In genomic region chr9:87606921-87607521, GRCh38 we compare ENCODE assay signal across 13 cellular contexts.
DNase-seq lines count a peak whose midpoint lies in the region; ATAC-seq, FAIRE-seq and TF ChIP-seq lines count a peak whose summit lies in the region.
"Had no signal": no experiment of that assay in that cellular context is flagged by ENCODE, and none has a peak within 500 bp of the region (broad histone marks: within the 10 kb centered on the region; RNA-seq: fewer than 3 reads in every experiment).

No MANE protein-coding gene starts in this region.

- in situ Hi-C loops in mammary epithelial cell (cut with MboI; ENCODE audit: low sequenced_read_pairs in 2 of 2) = no loop called here

- no peak for TF ChIP-seq CTCF in mammary epithelial cell (conservative IDR thresholded peaks at IDR 0.05 in 1 of 2, IDR thresholded peaks at IDR 0.05 in 1 of 2; ENCODE audit: extremely low read depth in 1 of 2, insufficient read depth in 1 of 2, low read depth in 1 of 2, low read length in 2 of 2)
- TF ChIP-seq CTCF in lower lobe of right lung (IDR thresholded peaks at IDR 0.05) = no peak
- no peak for TF ChIP-seq CTCF in CD4-positive, alpha-beta T cell (IDR thresholded peaks at IDR 0.05)
- no peak for TF ChIP-seq CTCF in lower leg skin (IDR thresholded peaks at IDR 0.05)

- TF ChIP-seq POLR2A in erythroblast (IDR thresholded peaks at IDR 0.05; ENCODE audit: low read length) (no peak), lower leg skin (IDR thresholded peaks at IDR 0.05) (no peak)

- peak overlapping the region; percentile 61 for H2AFZ ChIP-seq in mammary epithelial cell (ENCODE audit: low read depth, low read length)

- no peak overlapping the region for H3K9ac ChIP-seq in mammary epithelial cell (ENCODE audit: insufficient read depth, low read length)

- H3K4me3 Mint-ChIP-seq in CD4-positive, alpha-beta T cell = no peak overlapping the region
- H3K4me3 Mint-ChIP-seq: activated T-cell treated with anti-CD3 and anti-CD28 coated beads, Interleukin-2, amount 50 U/mL, for 72 hours had no signal

- intact Hi-C loops in mammary epithelial cell (cut with micrococcal nuclease) (no loop called here), lower lobe of right lung (cut with DNase I) (no loop called here), lower leg skin (cut with DNase I; ENCODE audit: low total_unique reads) (no loop called here)
- intact Hi-C loops in CD4-positive, alpha-beta T cell (cut with DNase I, micrococcal nuclease) = no loop called here

- ATAC-seq in lower lobe of right lung = peak; percentile 52 to 80
- no peak for ATAC-seq in CD4-positive, alpha-beta T cell (ENCODE audit: poor library complexity)
- ATAC-seq: activated T-cell treated with anti-CD3 and anti-CD28 coated beads, Interleukin-2, amount 50 U/mL, for 72 hours had no signal

- no peaks in the 10 kb centered on the region for H3K79me2 ChIP-seq in mammary epithelial cell (ENCODE audit: insufficient read depth, low read length)

- H3K36me3 ChIP-seq in mammary epithelial cell (ENCODE audit: insufficient read depth, low read length) (no peaks in the 10 kb centered on the region), lower lobe of right lung (peaks cover 14% of the 10 kb centered on the region)

- DNase-seq in A172 (ENCODE audit: low spot score) (peak; percentile 96), HS-27A (ENCODE audit: low read depth) (peak; percentile 89), mammary epithelial cell (peak; percentile 34), lower lobe of right lung (no peak), GM19239 (ENCODE audit: insufficient read length, low spot score) (no peak), erythroblast (lab: John Stamatoyannopoulos, UW) (no peak), lower leg skin (ENCODE audit: low spot score in 2 of 2) (no peak)
- DNase-seq in CD4-positive, alpha-beta T cell = no peak
- DNase-seq: activated T-cell treated with anti-CD3 and anti-CD28 coated beads, Interleukin-2, amount 50 U/mL, for 72 hours; AML-193; effector CD8-positive, alpha-beta T cell; stimulated activated CD8-positive, alpha-beta memory T cell treated with anti-CD3 and anti-CD28 coated beads, Interleukin-4, amount 100 ng/mL, for 48 hours had no signal

- H3K9me3 Mint-ChIP-seq in CD4-positive, alpha-beta T cell = no peaks in the 10 kb centered on the region

- H3K4me2 ChIP-seq in mammary epithelial cell (ENCODE audit: insufficient read depth, low read depth, low read length) = peak overlapping the region; percentile 40

- H3K4me3 ChIP-seq in mammary epithelial cell (replicated peaks in 1 of 3; ENCODE audit: insufficient read depth in 1 of 3, low read depth in 2 of 3, low read length in 3 of 3) (no peak overlapping the region), lower lobe of right lung (no peak overlapping the region), lower leg skin (ENCODE audit: low read depth, poor library complexity, severe bottlenecking) (no peak overlapping the region)
- H3K4me3 ChIP-seq: skin epidermis had no signal

- H3K4me1 Mint-ChIP-seq in CD4-positive, alpha-beta T cell (ENCODE audit: low read depth) = peaks cover 23% of the 10 kb centered on the region

- H3K27ac ChIP-seq in mammary epithelial cell (ENCODE audit: insufficient read depth, low read depth, low read length) = no peak overlapping the region
- H3K27ac ChIP-seq in lower lobe of right lung = peak overlapping the region; percentile 44
- no peak overlapping the region for H3K27ac ChIP-seq in CD4-positive, alpha-beta T cell (ENCODE audit: low read depth, low read length)

- no peak overlapping the region for H3K27ac Mint-ChIP-seq in CD4-positive, alpha-beta T cell
- H3K27ac Mint-ChIP-seq: activated T-cell treated with anti-CD3 and anti-CD28 coated beads, Interleukin-2, amount 50 U/mL, for 72 hours had no signal

- FAIRE-seq in GM19239 (lab: Jason Lieb, UNC) = no peak

- 3% methylated on average over 3 of the region's 3 CpGs for WGBS in mammary epithelial cell (ENCODE audit: low coverage, missing lambda C conversion rate)
- 71 to 73% methylated on average over 3 of the region's 3 CpGs for WGBS in lower leg skin, 2 donors

- CTCF ChIA-PET in mammary epithelial cell (lab: Charles Lee; ENCODE audit: low non-redundant PET) = no interaction called here
- CTCF ChIA-PET in CD4-positive, alpha-beta T cell (lab: Charles Lee) = no interaction called here

- H3K4me1 ChIP-seq in mammary epithelial cell (ENCODE audit: insufficient read depth, low read length) (peaks cover 23% of the 10 kb centered on the region), lower lobe of right lung (peaks cover 60% of the 10 kb centered on the region)

- H3K36me3 Mint-ChIP-seq in CD4-positive, alpha-beta T cell (ENCODE audit: low read depth) = no peaks in the 10 kb centered on the region

- peaks cover 29% of the 10 kb centered on the region for H3K27me3 Mint-ChIP-seq in CD4-positive, alpha-beta T cell

- no peaks in the 10 kb centered on the region for H3K27me3 ChIP-seq in mammary epithelial cell (ENCODE audit: insufficient read depth, low read length)
- no peaks in the 10 kb centered on the region for H3K27me3 ChIP-seq in lower lobe of right lung (ENCODE audit: low read depth)
- H3K27me3 ChIP-seq in CD4-positive, alpha-beta T cell (ENCODE audit: control insufficient read depth, insufficient read depth, low read length) = no peaks in the 10 kb centered on the region

- no peaks in the 10 kb centered on the region for H3K9me3 ChIP-seq in mammary epithelial cell (replicated peaks; ENCODE audit: insufficient read depth, low read length)
- no peaks in the 10 kb centered on the region for H3K9me3 ChIP-seq in lower lobe of right lung
- no peaks in the 10 kb centered on the region for H3K9me3 ChIP-seq in CD4-positive, alpha-beta T cell (ENCODE audit: control insufficient read depth, low read length)

- no peaks in the 10 kb centered on the region for H4K20me1 ChIP-seq in mammary epithelial cell (ENCODE audit: insufficient read depth, low read length)

- POLR2A ChIA-PET in CD4-positive, alpha-beta T cell (lab: Charles Lee) = no interaction called here

- dilution Hi-C loops in mammary epithelial cell (cut with HindIII; ENCODE audit: low sequenced_read_pairs) = no loop called here

- no TSS peak for BruUV-seq in mammary epithelial cell (replicated peaks; lab: Mats Ljungman, UMichigan)

Comparison
In these comparisons a context has a peak if more than half of its experiments do, and no peak if none do; other contexts are left out.
1. DNase-seq: peak in A172 (single experiment), HS-27A (single experiment) and mammary epithelial cell (single experiment); none in lower lobe of right lung (single experiment), GM19239 (single experiment), CD4-positive, alpha-beta T cell (0 of 10), erythroblast (0 of 2) and lower leg skin (0 of 2).